ENCODE assay signal across 11 cellular contexts in the genomic region with DNA sequence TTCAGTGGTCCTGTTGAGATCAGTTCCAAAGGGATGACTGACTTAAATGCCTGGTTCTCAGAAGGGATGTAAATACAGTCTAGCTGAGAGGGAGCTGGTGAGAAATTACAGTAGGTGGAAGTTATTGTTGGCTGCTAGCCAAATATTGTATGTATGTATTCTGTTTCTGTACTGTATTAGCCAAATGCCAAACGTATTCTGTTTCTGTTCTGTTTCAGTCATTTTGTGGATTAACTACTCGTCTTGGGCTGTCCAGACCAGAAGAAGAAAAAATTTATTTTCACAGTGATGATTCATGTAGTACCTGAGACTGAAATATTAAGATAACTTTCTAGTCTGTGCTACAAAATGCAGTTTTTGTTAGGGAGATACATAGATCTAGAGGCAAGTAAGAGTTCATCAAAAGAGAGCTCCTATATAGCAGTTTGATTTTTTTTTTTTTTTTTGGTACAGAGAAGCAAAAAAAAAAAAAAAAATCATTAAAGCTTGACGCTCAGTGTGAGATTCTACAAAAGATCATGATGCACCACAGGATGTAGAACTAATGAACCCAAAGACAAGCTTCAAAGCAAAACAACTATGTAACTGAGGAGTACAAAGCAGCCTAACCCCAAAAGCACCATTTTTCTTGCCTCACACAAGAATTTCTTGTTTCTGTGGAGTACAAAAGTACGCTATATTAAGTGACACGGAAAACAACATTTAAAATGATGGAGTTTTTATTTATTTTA. TPM values are rescaled to one million over a fixed set of nuclear protein-coding genes. Genes with fewer than 3 reads are reported as not detected.
DNase-seq lines count a peak whose midpoint lies in the region; ATAC-seq and TF ChIP-seq lines count a peak whose summit lies in the region.
"Had no signal": no experiment of that assay in that cellular context is flagged by ENCODE, and none has a peak within 500 bp of the region (broad histone marks: within the 10 kb centered on the region; RNA-seq: fewer than 3 reads in every experiment).

No MANE protein-coding gene starts in this region.

- 54 to 66% (median 62%) methylated on average over 5 of the region's 5 CpGs for WGBS in spleen, 5 donors

- peaks cover 11% of the 10 kb centered on the region for H3K36me3 Mint-ChIP-seq in T-helper 1 cell treated with Interleukin-12 subunit alpha and Interleukin-12 subunit beta and Interleukin-4 antibody, amounts not matched to agents 30 μg/mL and 1 μg/mL, for 36 hours (ENCODE audit: low read depth)

- DNase-seq in activated CD8-positive, alpha-beta memory T cell treated with anti-CD3 and anti-CD28 coated beads, Interleukin-2, amount 50 U/mL, for 1 hour (ENCODE audit: extremely low read depth), result peak; percentile 21
- no peak for DNase-seq in activated CD8-positive, alpha-beta memory T cell treated with anti-CD3 and anti-CD28 coated beads, Interleukin-2, amount 50 U/mL, for 4 hours
- DNase-seq in spleen, result no peak
- no peak for DNase-seq in NCI-H446 treated with DMSO at 0.1 percent for 48 hours (lab: John Stamatoyannopoulos, UW)
- DNase-seq in Right ventricle myocardium superior, result no peak
- DNase-seq: activated CD4-positive, alpha-beta T cell treated with anti-CD3 and anti-CD28 coated beads for 4 hours had no signal

- H3K9me3 Mint-ChIP-seq in T-helper 1 cell treated with Interleukin-12 subunit alpha and Interleukin-12 subunit beta and Interleukin-4 antibody, amounts not matched to agents 30 μg/mL and 1 μg/mL, for 36 hours, result no peaks in the 10 kb centered on the region

- no peaks in the 10 kb centered on the region for H3K27me3 ChIP-seq in spleen (replicated peaks in 1 of 7)
- H3K27me3 ChIP-seq: right atrium auricular region had no signal

- ATAC-seq in HG02884 (IDR thresholded peaks at IDR 0.05; ENCODE audit: unreplicated experiment) (peak; percentile 60), esophagus mucosa (no peak), Right ventricle myocardium superior (ENCODE audit: poor library complexity) (no peak)

- TF ChIP-seq CTCF in spleen (IDR thresholded peaks at IDR 0.05 in 8 of 11, conservative IDR thresholded peaks at IDR 0.05 in 3 of 11), result no peak

- H3K4me1 Mint-ChIP-seq in T-helper 1 cell treated with Interleukin-12 subunit alpha and Interleukin-12 subunit beta and Interleukin-4 antibody, amounts not matched to agents 30 μg/mL and 1 μg/mL, for 36 hours (ENCODE audit: low read depth), result peaks cover 35% of the 10 kb centered on the region

- peaks cover 0 to 13% (median 0%) of the 10 kb centered on the region in 6 donors for H3K36me3 ChIP-seq in spleen
- H3K36me3 ChIP-seq: right atrium auricular region had no signal

- H3K27ac ChIP-seq in spleen, result peak overlapping the region; percentile 29 to 76 (median 71)
- H3K27ac ChIP-seq: C4-2B, right atrium auricular region had no signal

- TF ChIP-seq POLR2A in spleen (IDR thresholded peaks at IDR 0.05), result no peak

- H3K27me3 Mint-ChIP-seq in T-helper 1 cell treated with Interleukin-12 subunit alpha and Interleukin-12 subunit beta and Interleukin-4 antibody, amounts not matched to agents 30 μg/mL and 1 μg/mL, for 36 hours (ENCODE audit: low read depth), result no peaks in the 10 kb centered on the region

- peaks cover 0 to 50% (median 10%) of the 10 kb centered on the region in 6 donors for H3K4me1 ChIP-seq in spleen

- H3K4me3 ChIP-seq in spleen, result no peak overlapping the region
- H3K4me3 ChIP-seq: right atrium auricular region had no signal

- peak overlapping the region; percentile 78 for H3K4me3 Mint-ChIP-seq in T-helper 1 cell treated with Interleukin-12 subunit alpha and Interleukin-12 subunit beta and Interleukin-4 antibody, amounts not matched to agents 30 μg/mL and 1 μg/mL, for 36 hours

- H3K27ac Mint-ChIP-seq in T-helper 1 cell treated with Interleukin-12 subunit alpha and Interleukin-12 subunit beta and Interleukin-4 antibody, amounts not matched to agents 30 μg/mL and 1 μg/mL, for 36 hours, result peak overlapping the region; percentile 93

- H3K9me3 ChIP-seq in spleen, result peaks cover 3 to 29% (median 28%) of the 10 kb centered on the region in 8 donors

- intact Hi-C loops in spleen (cut with DNase I; ENCODE audit: low total_unique reads), result no loop called here
- intact Hi-C loops in Right ventricle myocardium superior (cut with DNase I), result no loop called here

RNA-seq across cellular contexts. Expression of gene CASP6, which starts 54.8 kb away (rescaled TPM):
- total RNA-seq in spleen (10 to 100 TPM; 11.5 to 34.5 (median 15.4) TPM), esophagus mucosa (15.8 TPM), Right ventricle myocardium superior (7.0 TPM)
- polyA plus RNA-seq in spleen, result 10 to 100 TPM in 2 of 3 donors, 1 to 10 TPM in 1; 7.7 to 15.3 (median 10.1) TPM
